In genomic region chr3:120094776-120095225, GRCh38 we compare ENCODE assay signal across 8 cellular contexts. TPM values are rescaled to one million over a fixed set of nuclear protein-coding genes. Genes with fewer than 3 reads are reported as not detected.
DNase-seq lines count a peak whose midpoint lies in the region; ATAC-seq and TF ChIP-seq lines count a peak whose summit lies in the region.

No MANE protein-coding gene starts in this region.

- WGBS in thyroid gland, 2 donors = 0% methylated on average over 24 to 31 of the region's 31 CpGs

- H3K36me3 ChIP-seq in thyroid gland = no peaks in the 10 kb centered on the region

- POLR2A ChIA-PET in naive thymus-derived CD8-positive, alpha-beta T cell (lab: Charles Lee) = interaction anchor here (0.6 to 4.0 kb wide), 21 partner anchors 10 to 1451 kb away, joined by 3 to 52 read pairs (median 4); partner anchors contain the start of genes LRRC58, NDUFB4, POGLUT1 and POLQ

- peaks cover 10% of the 10 kb centered on the region for H3K36me3 Mint-ChIP-seq in activated T-helper 1 cell treated with anti-CD3 and anti-CD28 coated beads, Interleukin-12 subunit alpha, Interleukin-12 subunit beta, Interleukin-2, Interleukin-4 antibody, amounts not matched to agents 30 ng/mL and 10 ng/mL and 1 ng/mL, durations not matched to agents 14 hours and 24 hours and 36 hours (ENCODE audit: low read depth)
- peaks cover 0 to 8% (median 6%) of the 10 kb centered on the region in 3 donors for H3K36me3 Mint-ChIP-seq in naive thymus-derived CD8-positive, alpha-beta T cell

- ATAC-seq in GM19468 (IDR thresholded peaks at IDR 0.05; ENCODE audit: extremely low read depth, unreplicated experiment) (peak; percentile 61), HG03571 (IDR thresholded peaks at IDR 0.05; ENCODE audit: unreplicated experiment) (peak; percentile 66)
- ATAC-seq in naive thymus-derived CD8-positive, alpha-beta T cell = peak; percentile 68 to 70

- no peak for TF ChIP-seq POLR2A in thyroid gland (IDR thresholded peaks at IDR 0.05)

- peak overlapping the region; percentile 97 to 100 (median 99) for H3K27ac ChIP-seq in thyroid gland

- no peaks in the 10 kb centered on the region for H3K9me3 Mint-ChIP-seq in activated T-helper 1 cell treated with anti-CD3 and anti-CD28 coated beads, Interleukin-12 subunit alpha, Interleukin-12 subunit beta, Interleukin-2, Interleukin-4 antibody, amounts not matched to agents 30 ng/mL and 10 ng/mL and 1 ng/mL, durations not matched to agents 14 hours and 24 hours and 36 hours
- no peaks in the 10 kb centered on the region for H3K9me3 Mint-ChIP-seq in naive thymus-derived CD8-positive, alpha-beta T cell

- no peak overlapping the region for H3K27ac Mint-ChIP-seq in activated T-helper 1 cell treated with anti-CD3 and anti-CD28 coated beads, Interleukin-12 subunit alpha, Interleukin-12 subunit beta, Interleukin-2, Interleukin-4 antibody, amounts not matched to agents 30 ng/mL and 10 ng/mL and 1 ng/mL, durations not matched to agents 14 hours and 24 hours and 36 hours
- H3K27ac Mint-ChIP-seq in naive thymus-derived CD8-positive, alpha-beta T cell = peak overlapping the region in 2 of 10 donors; percentile 96 to 98

- peak overlapping the region; percentile 85 for H3K4me3 ChIP-seq in fibroblast of the aortic adventitia (ENCODE audit: low read depth, low read length)
- peak overlapping the region; percentile 12 to 80 (median 70) for H3K4me3 ChIP-seq in thyroid gland (replicated peaks in 1 of 3)

- no peaks in the 10 kb centered on the region for H3K27me3 Mint-ChIP-seq in activated T-helper 1 cell treated with anti-CD3 and anti-CD28 coated beads, Interleukin-12 subunit alpha, Interleukin-12 subunit beta, Interleukin-2, Interleukin-4 antibody, amounts not matched to agents 30 ng/mL and 10 ng/mL and 1 ng/mL, durations not matched to agents 14 hours and 24 hours and 36 hours (ENCODE audit: insufficient read depth)
- peaks cover 0 to 5% (median 0%) of the 10 kb centered on the region in 5 donors for H3K27me3 Mint-ChIP-seq in naive thymus-derived CD8-positive, alpha-beta T cell

- H3K27me3 ChIP-seq in thyroid gland = no peaks in the 10 kb centered on the region

- H3K9me3 ChIP-seq in thyroid gland = no peaks in the 10 kb centered on the region

- intact Hi-C loops in activated T-helper 1 cell treated with anti-CD3 and anti-CD28 coated beads, Interleukin-12 subunit alpha, Interleukin-12 subunit beta, Interleukin-2, Interleukin-4 antibody, amounts not matched to agents 30 ng/mL and 10 ng/mL and 1 ng/mL, durations not matched to agents 14 hours and 24 hours and 36 hours (cut with micrococcal nuclease) = loop anchor here (1.0 to 10.0 kb wide), 20 partner anchors 68 to 1742 kb away; partner anchors contain the start of genes ARHGAP31, B4GALT4, COX17 and EAF2
- intact Hi-C loops in thyroid gland (cut with DNase I) = no loop called here

- peaks cover 19 to 27% of the 10 kb centered on the region in 2 donors for H3K4me1 ChIP-seq in thyroid gland

- TF ChIP-seq CTCF in fibroblast of the aortic adventitia (IDR thresholded peaks at IDR 0.05; ENCODE audit: insufficient read depth, low read length) (no peak), thyroid gland (IDR thresholded peaks at IDR 0.05) (no peak)

- peaks cover 18% of the 10 kb centered on the region for H3K4me1 Mint-ChIP-seq in activated T-helper 1 cell treated with anti-CD3 and anti-CD28 coated beads, Interleukin-12 subunit alpha, Interleukin-12 subunit beta, Interleukin-2, Interleukin-4 antibody, amounts not matched to agents 30 ng/mL and 10 ng/mL and 1 ng/mL, durations not matched to agents 14 hours and 24 hours and 36 hours (ENCODE audit: low read depth)
- peaks cover 13 to 30% (median 24%) of the 10 kb centered on the region in 4 donors for H3K4me1 Mint-ChIP-seq in naive thymus-derived CD8-positive, alpha-beta T cell

- DNase-seq in DMS114 treated with DMSO at 0.1 percent for 48 hours (lab: John Stamatoyannopoulos, UW; ENCODE audit: unreplicated experiment) (peak; percentile 99), NCI-H69 (lab: John Stamatoyannopoulos, UW) (peak; percentile 98), fibroblast of the aortic adventitia (ENCODE audit: low read depth) (peak; percentile 100), thyroid gland (peak; percentile 100)
- peak; percentile 99 for DNase-seq in activated T-helper 1 cell treated with anti-CD3 and anti-CD28 coated beads, Interleukin-12 subunit alpha, Interleukin-12 subunit beta, Interleukin-2, Interleukin-4 antibody, amounts not matched to agents 30 ng/mL and 10 ng/mL and 1 ng/mL, durations not matched to agents 14 hours and 24 hours and 36 hours (ENCODE audit: low spot score)
- peak in 7 of 10 donors; percentile 86 to 100 (median 99) for DNase-seq in naive thymus-derived CD8-positive, alpha-beta T cell

- no peak overlapping the region for H3K4me3 Mint-ChIP-seq in activated T-helper 1 cell treated with anti-CD3 and anti-CD28 coated beads, Interleukin-12 subunit alpha, Interleukin-12 subunit beta, Interleukin-2, Interleukin-4 antibody, amounts not matched to agents 30 ng/mL and 10 ng/mL and 1 ng/mL, durations not matched to agents 14 hours and 24 hours and 36 hours
- H3K4me3 Mint-ChIP-seq in naive thymus-derived CD8-positive, alpha-beta T cell = no peak overlapping the region

RNA-seq across cellular contexts. Expression of gene GSK3B, which starts 0.6 kb away (rescaled TPM):
- total RNA-seq in activated T-helper 1 cell treated with anti-CD3 and anti-CD28 coated beads, Interleukin-12 subunit alpha, Interleukin-12 subunit beta, Interleukin-2, Interleukin-4 antibody, amounts not matched to agents 30 ng/mL and 10 ng/mL and 1 ng/mL, durations not matched to agents 14 hours and 24 hours and 36 hours = 34.1 and 34.7 TPM in 2 replicates
- total RNA-seq in fibroblast of the aortic adventitia (ENCODE audit: low replicate concordance) (74.1 and 123 TPM in 2 replicates), thyroid gland (10 to 100 TPM; 35.0 to 53.2 (median 44.0) TPM)
- 10 to 100 TPM; 38.1 to 38.5 TPM for total RNA-seq in naive thymus-derived CD8-positive, alpha-beta T cell
- polyA plus RNA-seq in naive thymus-derived CD8-positive, alpha-beta T cell = 10 to 100 TPM; 12.7 to 14.1 (median 12.8) TPM

Comparison
In these comparisons a context has a peak if more than half of its experiments do, and no peak if none do; other contexts are left out.
1. Peak in every context shown above with its lines: DNase-seq, ATAC-seq, H3K4me3 ChIP-seq and H3K27ac ChIP-seq.